ENCODE assay signal across 1 cellular context in the genomic region with DNA sequence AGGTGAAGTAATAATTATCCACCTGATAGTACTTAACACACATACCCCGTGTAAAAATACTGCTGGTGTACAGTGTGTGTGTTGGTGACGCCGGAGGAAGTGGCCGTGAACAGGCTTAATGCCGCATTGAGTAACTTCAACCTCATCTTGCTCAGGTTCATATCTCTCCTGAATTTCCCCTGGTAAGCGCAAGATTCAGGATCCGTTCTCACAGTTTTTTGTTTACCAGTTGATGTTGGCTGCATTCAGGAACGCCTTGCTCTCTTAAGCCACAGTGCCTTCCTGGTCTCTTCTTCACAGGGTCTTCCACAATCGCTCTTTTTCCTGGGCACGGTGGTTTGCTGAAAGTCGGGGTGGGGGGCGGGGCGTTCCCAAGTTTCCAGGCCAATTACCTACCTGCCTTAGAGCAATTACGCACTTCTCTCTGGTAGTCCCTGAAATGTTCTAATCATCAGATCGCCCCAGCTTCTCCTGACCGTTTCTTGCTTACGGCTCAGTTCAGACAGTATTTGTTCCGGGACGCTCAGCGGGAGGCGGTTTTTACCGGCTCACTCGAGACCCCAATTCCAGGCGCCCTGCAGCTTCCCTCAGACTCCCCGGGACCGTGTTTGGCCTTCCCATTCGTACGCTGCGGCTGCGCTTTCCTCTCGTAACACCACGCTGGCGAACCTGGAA.
A peak's percentile ranks its signal among the peaks of the same experiment; 100 is the strongest.
TF ChIP-seq lines count a peak whose summit lies in the region.

No MANE protein-coding gene starts in this region.

TF ChIP-seq in K562, 482 proteins besides CTCF, POLR2A, EP300 and RAD21 (continues in another document):
- TF ChIP-seq ZBTB33 (CRISPR knock-in tag; IDR thresholded peaks at IDR 0.05) (peak; percentile 36; the same call in 1 of the 2 replicates), ZMIZ1 (IDR thresholded peaks at IDR 0.05; ENCODE audit: low read depth in 2 of 2, low read length in 2 of 2) (0 out of 4 replicates have a peak, but pooled peaks of 1 of the 2 experiments have one; percentile 10), NFRKB (IDR thresholded peaks at IDR 0.05; ENCODE audit: low read depth) (peak; percentile 25; the same call in 1 of the 2 replicates), TSC22D4 (tag; IDR thresholded peaks at IDR 0.05) (no peak), TOE1 (IDR thresholded peaks at IDR 0.05; ENCODE audit: borderline replicate concordance) (no peak), TOE1 (CRISPR knock-in tag; IDR thresholded peaks at IDR 0.05; ENCODE audit: borderline replicate concordance, low read depth) (no peak), ZNF146 (CRISPR knock-in tag; IDR thresholded peaks at IDR 0.05; ENCODE audit: unreplicated experiment) (no peak), SAP30 (IDR thresholded peaks at IDR 0.05; ENCODE audit: borderline replicate concordance, insufficient read depth, low read depth, low read length, poor library complexity, severe bottlenecking) (peak; percentile 11), KDM4B (IDR thresholded peaks at IDR 0.05; ENCODE audit: borderline replicate concordance in 2 of 2, low read depth in 1 of 2) (no peak), CBX2 (IDR thresholded peaks at IDR 0.05; ENCODE audit: insufficient read depth, low read length, poor library complexity, severe bottlenecking) (no peak), FOXM1 (IDR thresholded peaks at IDR 0.05; ENCODE audit: low read depth) (no peak), FOXM1 (CRISPR knock-in tag; IDR thresholded peaks at IDR 0.05; ENCODE audit: low read depth) (no peak), CBX1 (IDR thresholded peaks at IDR 0.05; ENCODE audit: low read depth) (no peak; the same call in 1 of the 2 replicates), BCOR (IDR thresholded peaks at IDR 0.05) (0 out of 2 replicates have a peak, but pooled peaks have one; percentile 12), ETV6 (IDR thresholded peaks at IDR 0.05; ENCODE audit: borderline replicate concordance in 1 of 2, low read depth in 2 of 2, low read length in 1 of 2) (no peak), ETV6 (CRISPR knock-in tag; IDR thresholded peaks at IDR 0.05; ENCODE audit: borderline replicate concordance) (peak; percentile 34; the same call in 1 of the 2 replicates), HOMEZ (CRISPR knock-in tag; IDR thresholded peaks at IDR 0.05) (no peak), ZNF766 (CRISPR knock-in tag; conservative IDR thresholded peaks at IDR 0.05) (no peak), CEBPG (CRISPR knock-in tag; IDR thresholded peaks at IDR 0.05) (peak; percentile 63; the same call in 1 of the 2 replicates), CEBPG (tag; conservative IDR thresholded peaks at IDR 0.05 in 1 of 2, IDR thresholded peaks at IDR 0.05 in 1 of 2) (peak in 1 of 2 experiments; percentile 65; a peak in 2 of 4 replicates), SIX5 (IDR thresholded peaks at IDR 0.05; ENCODE audit: borderline replicate concordance in 1 of 2, insufficient read depth in 1 of 2, low read depth in 1 of 2, low read length in 2 of 2) (no peak), ESRRA (IDR thresholded peaks at IDR 0.05; ENCODE audit: borderline replicate concordance, low read depth) (no peak), PURB (CRISPR knock-in tag; IDR thresholded peaks at IDR 0.05; ENCODE audit: low read depth) (no peak)
- TF ChIP-seq, protein P1, sequence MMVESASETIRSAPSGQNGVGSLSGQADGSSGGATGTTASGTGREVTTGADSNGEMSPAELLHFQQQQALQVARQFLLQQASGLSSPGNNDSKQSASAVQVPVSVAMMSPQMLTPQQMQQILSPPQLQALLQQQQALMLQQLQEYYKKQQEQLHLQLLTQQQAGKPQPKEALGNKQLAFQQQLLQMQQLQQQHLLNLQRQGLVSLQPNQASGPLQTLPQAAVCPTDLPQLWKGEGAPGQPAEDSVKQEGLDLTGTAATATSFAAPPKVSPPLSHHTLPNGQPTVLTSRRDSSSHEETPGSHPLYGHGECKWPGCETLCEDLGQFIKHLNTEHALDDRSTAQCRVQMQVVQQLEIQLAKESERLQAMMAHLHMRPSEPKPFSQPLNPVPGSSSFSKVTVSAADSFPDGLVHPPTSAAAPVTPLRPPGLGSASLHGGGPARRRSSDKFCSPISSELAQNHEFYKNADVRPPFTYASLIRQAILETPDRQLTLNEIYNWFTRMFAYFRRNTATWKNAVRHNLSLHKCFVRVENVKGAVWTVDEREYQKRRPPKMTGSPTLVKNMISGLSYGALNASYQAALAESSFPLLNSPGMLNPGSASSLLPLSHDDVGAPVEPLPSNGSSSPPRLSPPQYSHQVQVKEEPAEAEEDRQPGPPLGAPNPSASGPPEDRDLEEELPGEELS (CRISPR knock-in tag; IDR thresholded peaks at IDR 0.05; ENCODE audit: borderline replicate concordance): 0 out of 2 replicates have a peak, but pooled peaks have one; percentile 38
- TF ChIP-seq, protein P2, sequence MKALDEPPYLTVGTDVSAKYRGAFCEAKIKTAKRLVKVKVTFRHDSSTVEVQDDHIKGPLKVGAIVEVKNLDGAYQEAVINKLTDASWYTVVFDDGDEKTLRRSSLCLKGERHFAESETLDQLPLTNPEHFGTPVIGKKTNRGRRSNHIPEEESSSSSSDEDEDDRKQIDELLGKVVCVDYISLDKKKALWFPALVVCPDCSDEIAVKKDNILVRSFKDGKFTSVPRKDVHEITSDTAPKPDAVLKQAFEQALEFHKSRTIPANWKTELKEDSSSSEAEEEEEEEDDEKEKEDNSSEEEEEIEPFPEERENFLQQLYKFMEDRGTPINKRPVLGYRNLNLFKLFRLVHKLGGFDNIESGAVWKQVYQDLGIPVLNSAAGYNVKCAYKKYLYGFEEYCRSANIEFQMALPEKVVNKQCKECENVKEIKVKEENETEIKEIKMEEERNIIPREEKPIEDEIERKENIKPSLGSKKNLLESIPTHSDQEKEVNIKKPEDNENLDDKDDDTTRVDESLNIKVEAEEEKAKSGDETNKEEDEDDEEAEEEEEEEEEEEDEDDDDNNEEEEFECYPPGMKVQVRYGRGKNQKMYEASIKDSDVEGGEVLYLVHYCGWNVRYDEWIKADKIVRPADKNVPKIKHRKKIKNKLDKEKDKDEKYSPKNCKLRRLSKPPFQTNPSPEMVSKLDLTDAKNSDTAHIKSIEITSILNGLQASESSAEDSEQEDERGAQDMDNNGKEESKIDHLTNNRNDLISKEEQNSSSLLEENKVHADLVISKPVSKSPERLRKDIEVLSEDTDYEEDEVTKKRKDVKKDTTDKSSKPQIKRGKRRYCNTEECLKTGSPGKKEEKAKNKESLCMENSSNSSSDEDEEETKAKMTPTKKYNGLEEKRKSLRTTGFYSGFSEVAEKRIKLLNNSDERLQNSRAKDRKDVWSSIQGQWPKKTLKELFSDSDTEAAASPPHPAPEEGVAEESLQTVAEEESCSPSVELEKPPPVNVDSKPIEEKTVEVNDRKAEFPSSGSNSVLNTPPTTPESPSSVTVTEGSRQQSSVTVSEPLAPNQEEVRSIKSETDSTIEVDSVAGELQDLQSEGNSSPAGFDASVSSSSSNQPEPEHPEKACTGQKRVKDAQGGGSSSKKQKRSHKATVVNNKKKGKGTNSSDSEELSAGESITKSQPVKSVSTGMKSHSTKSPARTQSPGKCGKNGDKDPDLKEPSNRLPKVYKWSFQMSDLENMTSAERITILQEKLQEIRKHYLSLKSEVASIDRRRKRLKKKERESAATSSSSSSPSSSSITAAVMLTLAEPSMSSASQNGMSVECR (CRISPR knock-in tag; IDR thresholded peaks at IDR 0.05): peak; percentile 7; the same call in 1 of the 2 replicates
- TF ChIP-seq, protein P3, sequence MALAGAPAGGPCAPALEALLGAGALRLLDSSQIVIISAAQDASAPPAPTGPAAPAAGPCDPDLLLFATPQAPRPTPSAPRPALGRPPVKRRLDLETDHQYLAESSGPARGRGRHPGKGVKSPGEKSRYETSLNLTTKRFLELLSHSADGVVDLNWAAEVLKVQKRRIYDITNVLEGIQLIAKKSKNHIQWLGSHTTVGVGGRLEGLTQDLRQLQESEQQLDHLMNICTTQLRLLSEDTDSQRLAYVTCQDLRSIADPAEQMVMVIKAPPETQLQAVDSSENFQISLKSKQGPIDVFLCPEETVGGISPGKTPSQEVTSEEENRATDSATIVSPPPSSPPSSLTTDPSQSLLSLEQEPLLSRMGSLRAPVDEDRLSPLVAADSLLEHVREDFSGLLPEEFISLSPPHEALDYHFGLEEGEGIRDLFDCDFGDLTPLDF (CRISPR knock-in tag; IDR thresholded peaks at IDR 0.05): 0 out of 2 replicates have a peak, but pooled peaks have one; percentile 29
